Comparison of ENCODE assay signal across 10 cellular contexts in genomic region chr7:130140551-130141160, GRCh38.
DNase-seq lines count a peak whose midpoint lies in the region; ATAC-seq, FAIRE-seq and TF ChIP-seq lines count a peak whose summit lies in the region.
"Had no signal": no experiment of that assay in that cellular context is flagged by ENCODE, and none has a peak within 500 bp of the region (broad histone marks: within the 10 kb centered on the region; RNA-seq: fewer than 3 reads in every experiment).

No MANE protein-coding gene starts in this region.

- peak overlapping the region; percentile 92 for H2AFZ ChIP-seq in endothelial cell of umbilical vein (ENCODE audit: low read depth, low read length)

- no peak for TF ChIP-seq CTCF in endothelial cell of umbilical vein (IDR thresholded peaks at IDR 0.05; ENCODE audit: extremely low read depth in 1 of 2, insufficient read depth in 1 of 2, low read depth in 1 of 2, low read length in 2 of 2)
- no peak for TF ChIP-seq CTCF in uterus (IDR thresholded peaks at IDR 0.05)

- no peaks in the 10 kb centered on the region for H3K9me3 Mint-ChIP-seq in natural killer cell treated with Interleukin-12 subunit alpha and Interleukin-12 subunit beta and Interleukin-15 and Interleukin-18, amount 100 ng/mL, for 72 hours

- no peaks in the 10 kb centered on the region for H3K9me1 ChIP-seq in endothelial cell of umbilical vein (replicated peaks; ENCODE audit: control insufficient read depth, extremely low read depth, insufficient read depth, low read length)

- no peaks in the 10 kb centered on the region for H3K36me3 ChIP-seq in endothelial cell of umbilical vein (ENCODE audit: control insufficient read depth in 2 of 2, extremely low read depth in 1 of 2, insufficient read depth in 2 of 2, low read length in 2 of 2)
- H3K36me3 ChIP-seq in uterus, result no peaks in the 10 kb centered on the region

- no peak overlapping the region for H3K27ac Mint-ChIP-seq in natural killer cell treated with Interleukin-12 subunit alpha and Interleukin-12 subunit beta and Interleukin-15 and Interleukin-18, amount 100 ng/mL, for 72 hours

- H3K4me1 ChIP-seq in endothelial cell of umbilical vein (ENCODE audit: control insufficient read depth, extremely low read depth, insufficient read depth, low read length), result peaks cover 3% of the 10 kb centered on the region
- H3K4me1 ChIP-seq in uterus, result no peaks in the 10 kb centered on the region

- no peak for FAIRE-seq in endothelial cell of umbilical vein (lab: Jason Lieb, UNC)

- no TSS peak for BruUV-seq in endothelial cell of umbilical vein (replicated peaks; lab: Mats Ljungman, UMichigan)

- H3K9me3 ChIP-seq in endothelial cell of umbilical vein (replicated peaks; ENCODE audit: control insufficient read depth, insufficient read depth, low read length) (no peaks in the 10 kb centered on the region), uterus (no peaks in the 10 kb centered on the region)

- intact Hi-C loops in Right ventricle myocardium inferior (cut with DNase I), result no loop called here
- intact Hi-C loops in cardiac septum (cut with DNase I), result no loop called here
- intact Hi-C loops in endothelial cell of umbilical vein (cut with micrococcal nuclease), result loop anchor here (5.0 kb wide), 1 partner anchor 1313 kb away; no protein-coding TSS in a partner anchor
- intact Hi-C loops in uterus (cut with DNase I; ENCODE audit: low total_unique reads), result no loop called here

- H3K4me3 Mint-ChIP-seq in natural killer cell treated with Interleukin-12 subunit alpha and Interleukin-12 subunit beta and Interleukin-15 and Interleukin-18, amount 100 ng/mL, for 72 hours, result peak overlapping the region; percentile 39

- DNase-seq in Right ventricle myocardium inferior (ENCODE audit: missing footprints), result no peak
- no peak for DNase-seq in cardiac septum (ENCODE audit: low spot score)
- no peak for DNase-seq in endothelial cell of umbilical vein (ENCODE audit: low read depth, low spot score)
- DNase-seq in natural killer cell treated with Interleukin-12 subunit alpha and Interleukin-12 subunit beta and Interleukin-15 and Interleukin-18, amount 100 ng/mL, for 72 hours (ENCODE audit: low spot score), result no peak
- DNase-seq in uterus, result no peak
- DNase-seq in NCI-H2029 treated with DMSO at 0.1 percent for 48 hours (lab: John Stamatoyannopoulos, UW), result no peak
- no peak for DNase-seq in ACHN
- DNase-seq: AML-193, NCI-H226 had no signal

- peaks cover 0 to 9% of the 10 kb centered on the region in 2 donors for H3K27me3 Mint-ChIP-seq in natural killer cell treated with Interleukin-12 subunit alpha and Interleukin-12 subunit beta and Interleukin-15 and Interleukin-18, amount 100 ng/mL, for 72 hours

- POLR2A ChIA-PET in endothelial cell of umbilical vein (lab: Charles Lee), result no interaction called here

- H3K79me2 ChIP-seq in endothelial cell of umbilical vein (ENCODE audit: control insufficient read depth, insufficient read depth, low read length), result no peaks in the 10 kb centered on the region

- no peaks in the 10 kb centered on the region for H4K20me1 ChIP-seq in endothelial cell of umbilical vein (replicated peaks; ENCODE audit: control insufficient read depth, extremely low read depth, insufficient read depth, low read length)

- CTCF ChIA-PET in endothelial cell of umbilical vein (lab: Charles Lee), result interaction anchor here (1.1 kb wide), 1 partner anchor 57 kb away, joined by 3 read pairs; no protein-coding TSS in a partner anchor

- H3K36me3 Mint-ChIP-seq in natural killer cell treated with Interleukin-12 subunit alpha and Interleukin-12 subunit beta and Interleukin-15 and Interleukin-18, amount 100 ng/mL, for 72 hours, result peaks cover 11% of the 10 kb centered on the region

- TF ChIP-seq POLR2A in endothelial cell of umbilical vein (IDR thresholded peaks at IDR 0.05; ENCODE audit: low read depth, low read length) (no peak), uterus (IDR thresholded peaks at IDR 0.05) (no peak)

- ATAC-seq in Right ventricle myocardium inferior, result peak; percentile 36
- ATAC-seq in natural killer cell treated with Interleukin-12 subunit alpha and Interleukin-12 subunit beta and Interleukin-15 and Interleukin-18, amount 100 ng/mL, for 72 hours, result no peak
- ATAC-seq in GM21423 (IDR thresholded peaks at IDR 0.05; ENCODE audit: unreplicated experiment), result no peak

- H3K9ac ChIP-seq in endothelial cell of umbilical vein (replicated peaks; ENCODE audit: extremely low read depth, insufficient read depth, low read length), result peak overlapping the region; percentile 74

- no peaks in the 10 kb centered on the region for H3K27me3 ChIP-seq in endothelial cell of umbilical vein (ENCODE audit: control insufficient read depth in 2 of 2, insufficient read depth in 2 of 2, low read length in 2 of 2)
- no peaks in the 10 kb centered on the region for H3K27me3 ChIP-seq in uterus

- dilution Hi-C loops in endothelial cell of umbilical vein (cut with MboI; ENCODE audit: extremely low pct_ligation_motif_present, low sequenced_read_pairs), result no loop called here

- in situ Hi-C loops in ACHN (cut with HindIII; ENCODE audit: low pct_ligation_motif_present, low pct_unique_long_range_greater_than_20kb, low sequenced_read_pairs), result no loop called here

- H3K4me3 ChIP-seq in endothelial cell of umbilical vein (replicated peaks in 1 of 3; ENCODE audit: insufficient read depth in 1 of 3, low read depth in 1 of 3, low read length in 3 of 3) (peak overlapping the region in 1 of 3 experiments; percentile 47), uterus (peak overlapping the region; percentile 40 to 49)

- H3K27ac ChIP-seq in endothelial cell of umbilical vein (ENCODE audit: insufficient read depth, low read depth, low read length) (peak overlapping the region; percentile 5), uterus (peak overlapping the region; percentile 79 to 86)

- H3K4me2 ChIP-seq in endothelial cell of umbilical vein (ENCODE audit: insufficient read depth, low read length), result peak overlapping the region; percentile 54

- H3K4me1 Mint-ChIP-seq in natural killer cell treated with Interleukin-12 subunit alpha and Interleukin-12 subunit beta and Interleukin-15 and Interleukin-18, amount 100 ng/mL, for 72 hours (ENCODE audit: low read depth in 2 of 2), result peaks cover 9 to 27% of the 10 kb centered on the region in 2 donors

TF ChIP-seq in endothelial cell of umbilical vein, 7 proteins besides CTCF, POLR2A, EP300 and RAD21:
- TF ChIP-seq JUN (IDR thresholded peaks at IDR 0.05; ENCODE audit: borderline replicate concordance, insufficient read depth, insufficient read length, low read depth) (no peak), MAX (IDR thresholded peaks at IDR 0.05; ENCODE audit: insufficient read depth, insufficient read length) (no peak), FOS (IDR thresholded peaks at IDR 0.05; ENCODE audit: borderline replicate concordance, insufficient read depth, low read length) (no peak), EZH2 (IDR thresholded peaks at IDR 0.05; ENCODE audit: borderline replicate concordance, low read depth, low read length, severe bottlenecking) (no peak), MYC (IDR thresholded peaks at IDR 0.05; ENCODE audit: low read depth, low read length) (no peak), POLR2AphosphoS5 (IDR thresholded peaks at IDR 0.05; ENCODE audit: insufficient read depth, low read depth, low read length) (no peak), GATA2 (IDR thresholded peaks at IDR 0.05; ENCODE audit: insufficient read depth, insufficient read length, low read depth, low read length) (no peak)
